ENCODE assay signal across 1 cellular context in genomic region chr16:1225728-1226311, GRCh38.
A peak's percentile ranks its signal among the peaks of the same experiment; 100 is the strongest.
TF ChIP-seq lines count a peak whose summit lies in the region.

No MANE protein-coding gene starts in this region.

TF ChIP-seq in IMR-90, 13 proteins besides CTCF, POLR2A, EP300 and RAD21:
- 0 out of 2 replicates have a peak, but pooled peaks have one; percentile 12 for TF ChIP-seq NFE2L2 (IDR thresholded peaks at IDR 0.05; ENCODE audit: low read depth, low read length)
- 0 out of 2 replicates have a peak, but pooled peaks have one; percentile 3 for TF ChIP-seq MAFK (IDR thresholded peaks at IDR 0.05; ENCODE audit: low read depth, low read length)
TF ChIP-seq in IMR-90: peak in this region for 2; not testable (repeated sequence) for 11.
